Comparison of ENCODE assay signal across 8 cellular contexts in the genomic region with DNA sequence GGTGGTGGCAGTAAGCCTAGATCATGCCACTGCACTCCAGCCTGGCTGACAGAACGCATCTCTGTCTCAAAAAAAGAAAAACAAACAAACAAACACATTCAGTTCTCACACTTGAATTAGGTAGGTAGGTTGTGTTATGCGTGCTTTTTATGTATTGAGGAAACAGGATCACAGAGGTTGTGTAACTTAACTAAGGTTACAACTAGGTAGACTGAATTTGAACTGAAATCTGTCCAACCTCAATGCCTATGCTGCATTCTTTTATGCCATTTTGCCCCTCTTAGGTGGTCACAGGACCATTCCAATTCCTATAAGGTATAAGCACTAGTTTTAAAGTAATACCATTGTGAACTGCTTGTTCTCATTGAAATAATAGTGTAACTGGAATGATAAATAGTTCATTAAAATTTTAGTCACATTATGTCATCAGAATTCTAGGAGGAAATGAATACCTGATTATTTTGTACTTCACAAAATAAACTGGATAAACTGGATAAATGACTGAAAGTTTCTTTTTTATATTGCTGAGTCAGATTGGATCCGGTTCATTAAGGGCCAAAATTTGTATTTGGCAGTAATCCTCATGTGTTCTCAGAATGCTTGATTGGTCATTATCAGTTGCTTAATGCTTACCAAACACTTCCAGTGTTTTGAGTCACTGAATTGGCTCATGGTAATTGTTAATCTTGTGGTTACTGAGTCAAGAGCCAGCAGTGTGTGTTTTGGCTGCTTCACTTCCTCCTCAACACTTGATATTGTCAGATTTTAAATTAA. TPM values are rescaled to one million over a fixed set of nuclear protein-coding genes. Genes with fewer than 3 reads are reported as not detected.
DNase-seq lines count a peak whose midpoint lies in the region; ATAC-seq and TF ChIP-seq lines count a peak whose summit lies in the region.

No MANE protein-coding gene starts in this region.

- peak overlapping the region; percentile 33 for H3K4me3 Mint-ChIP-seq in activated naive CD4-positive, alpha-beta T cell treated with anti-CD3 and anti-CD28 coated beads, Interleukin-2, amount 50 U/mL, for 24 hours
- H3K4me3 Mint-ChIP-seq in activated naive CD4-positive, alpha-beta T cell treated with anti-CD3 and anti-CD28 coated beads, Interleukin-2, amount 10 ng/mL, durations not matched to agents 7 days and 5 days = no peak overlapping the region

- no peak for DNase-seq in activated naive CD4-positive, alpha-beta T cell treated with anti-CD3 and anti-CD28 coated beads, Interleukin-2, amount 10 ng/mL, durations not matched to agents 7 days and 5 days
- DNase-seq in PC-9 = peak; percentile 25 to 96
- DNase-seq in coronary artery (ENCODE audit: low spot score) = no peak
- DNase-seq in medulla oblongata (ENCODE audit: extremely low spot score) = peak; percentile 48
- peak in 1 of 2 donors; percentile 54 for DNase-seq in aorta

- H3K36me3 Mint-ChIP-seq in activated naive CD4-positive, alpha-beta T cell treated with anti-CD3 and anti-CD28 coated beads, Interleukin-2, amount 50 U/mL, for 24 hours = peaks cover 2% of the 10 kb centered on the region
- H3K36me3 Mint-ChIP-seq in activated naive CD4-positive, alpha-beta T cell treated with anti-CD3 and anti-CD28 coated beads, Interleukin-2, amount 10 ng/mL, durations not matched to agents 7 days and 5 days = peaks cover 14% of the 10 kb centered on the region

- peaks cover 79% of the 10 kb centered on the region for H3K79me2 ChIP-seq in PC-9 (ENCODE audit: low read depth)

- H3K4me3 ChIP-seq in PC-9 (peak overlapping the region; percentile 17; the same call in 1 of the 2 replicates), coronary artery (no peak overlapping the region), aorta (ENCODE audit: low read length in 2 of 2) (no peak overlapping the region)

- H3K27me3 ChIP-seq in PC-9 (ENCODE audit: insufficient read depth, low read depth) = no peaks in the 10 kb centered on the region
- H3K27me3 ChIP-seq in aorta (ENCODE audit: control insufficient read depth in 1 of 2, insufficient read depth in 2 of 2, low read length in 1 of 2) = no peaks in the 10 kb centered on the region

- POLR2A ChIA-PET in PC-9 (lab: Charles Lee; ENCODE audit: unreplicated experiment) = interaction anchor here (0.6 kb wide), 1 partner anchor 9 kb away, joined by 4 read pairs; no protein-coding TSS in a partner anchor

- no peak overlapping the region for H2AFZ ChIP-seq in PC-9

- peaks cover 32% of the 10 kb centered on the region for H3K4me1 ChIP-seq in PC-9 (replicated peaks; ENCODE audit: insufficient read depth)
- no peaks in the 10 kb centered on the region for H3K4me1 ChIP-seq in aorta (ENCODE audit: control insufficient read depth in 1 of 2, insufficient read depth in 2 of 2, low read length in 2 of 2)

- 44 to 45% methylated on average over 3 of the region's 3 CpGs for WGBS in aorta, 2 donors

- H3K4me1 Mint-ChIP-seq in activated naive CD4-positive, alpha-beta T cell treated with anti-CD3 and anti-CD28 coated beads, Interleukin-2, amount 50 U/mL, for 24 hours = peaks cover 57% of the 10 kb centered on the region
- peaks cover 22% of the 10 kb centered on the region for H3K4me1 Mint-ChIP-seq in activated naive CD4-positive, alpha-beta T cell treated with anti-CD3 and anti-CD28 coated beads, Interleukin-2, amount 10 ng/mL, durations not matched to agents 7 days and 5 days

- ATAC-seq in HG03135 (IDR thresholded peaks at IDR 0.05; ENCODE audit: unreplicated experiment) (peak; percentile 92), aorta (ENCODE audit: low FRiP score) (peak; percentile 93), GM19324 (IDR thresholded peaks at IDR 0.05; ENCODE audit: low FRiP score, unreplicated experiment) (no peak)

- H3K27ac ChIP-seq in PC-9 (peak overlapping the region; percentile 99), coronary artery (peak overlapping the region; percentile 27 to 62), aorta (ENCODE audit: low read depth in 1 of 2, low read length in 2 of 2) (no peak overlapping the region)

- CTCF ChIA-PET in activated naive CD4-positive, alpha-beta T cell treated with anti-CD3 and anti-CD28 coated beads, Interleukin-2, amount 10 ng/mL, durations not matched to agents 7 days and 5 days (lab: Charles Lee) = interaction anchor here (0.6 to 0.7 kb wide), 2 partner anchors 98 to 139 kb away, joined by 3 to 5 read pairs; no protein-coding TSS in a partner anchor
- CTCF ChIA-PET in PC-9 (lab: Charles Lee) = no interaction called here

- no peak overlapping the region for H3K27ac Mint-ChIP-seq in activated naive CD4-positive, alpha-beta T cell treated with anti-CD3 and anti-CD28 coated beads, Interleukin-2, amount 50 U/mL, for 24 hours
- no peak overlapping the region for H3K27ac Mint-ChIP-seq in activated naive CD4-positive, alpha-beta T cell treated with anti-CD3 and anti-CD28 coated beads, Interleukin-2, amount 10 ng/mL, durations not matched to agents 7 days and 5 days

- H3K36me3 ChIP-seq in PC-9 (ENCODE audit: low read depth) = no peaks in the 10 kb centered on the region
- H3K36me3 ChIP-seq in aorta (ENCODE audit: control insufficient read depth in 1 of 2, insufficient read depth in 2 of 2, low read length in 1 of 2) = no peaks in the 10 kb centered on the region

- no peaks in the 10 kb centered on the region for H3K9me3 ChIP-seq in PC-9 (ENCODE audit: insufficient read depth, low read depth)
- H3K9me3 ChIP-seq in aorta (ENCODE audit: control insufficient read depth, low read length) = no peaks in the 10 kb centered on the region

- peaks cover 4% of the 10 kb centered on the region; the same call in 1 of the 2 replicates for H4K20me1 ChIP-seq in PC-9 (ENCODE audit: insufficient read depth)

- intact Hi-C loops in PC-9 (cut with micrococcal nuclease; ENCODE audit: unreplicated experiment) (loop anchor here (1.0 kb wide), 2 partner anchors 47 to 60 kb away; a partner anchor contains a TSS), aorta (cut with DNase I) (no loop called here)

- peak overlapping the region; percentile 75 for H3K4me2 ChIP-seq in PC-9

- H3K27me3 Mint-ChIP-seq in activated naive CD4-positive, alpha-beta T cell treated with anti-CD3 and anti-CD28 coated beads, Interleukin-2, amount 50 U/mL, for 24 hours = no peaks in the 10 kb centered on the region
- H3K27me3 Mint-ChIP-seq in activated naive CD4-positive, alpha-beta T cell treated with anti-CD3 and anti-CD28 coated beads, Interleukin-2, amount 10 ng/mL, durations not matched to agents 7 days and 5 days = no peaks in the 10 kb centered on the region

- H3K9me2 ChIP-seq in PC-9 (ENCODE audit: insufficient read depth) = no peaks in the 10 kb centered on the region

- no TSS peak for BruUV-seq in PC-9 (replicated peaks; lab: Mats Ljungman, UMichigan)

- H3F3A ChIP-seq in PC-9 (ENCODE audit: insufficient read depth, low read depth) = peaks cover 32% of the 10 kb centered on the region

- TF ChIP-seq CTCF in PC-9 (conservative IDR thresholded peaks at IDR 0.05) = no peak
- no peak for TF ChIP-seq CTCF in coronary artery (IDR thresholded peaks at IDR 0.05)

- H3K9me3 Mint-ChIP-seq in activated naive CD4-positive, alpha-beta T cell treated with anti-CD3 and anti-CD28 coated beads, Interleukin-2, amount 50 U/mL, for 24 hours = no peaks in the 10 kb centered on the region
- H3K9me3 Mint-ChIP-seq in activated naive CD4-positive, alpha-beta T cell treated with anti-CD3 and anti-CD28 coated beads, Interleukin-2, amount 10 ng/mL, durations not matched to agents 7 days and 5 days = no peaks in the 10 kb centered on the region

RNA-seq across cellular contexts. Expression of a gene that starts 7.1 kb away (rescaled TPM):
- 23.7 and 33.8 TPM in 2 replicates for total RNA-seq in PC-9 (2021)
- total RNA-seq in aorta = 10 to 100 TPM; 39.3 to 41.9 TPM
- 10 to 100 TPM; 29.2 to 29.4 TPM for polyA plus RNA-seq in aorta

RNA-seq across cellular contexts. Expression of a gene that starts 59.5 kb away (rescaled TPM):
- total RNA-seq in PC-9 (2021) = 18.1 and 23.4 TPM in 2 replicates
- total RNA-seq in aorta = 10 to 100 TPM; 20.6 to 35.2 TPM
- polyA plus RNA-seq in aorta = 10 to 100 TPM; 10.2 to 14.5 TPM

Comparison
In these comparisons a context has a peak if more than half of its experiments do, and no peak if none do; other contexts are left out.
1. DNase-seq: peak in PC-9 (2 of 2) and medulla oblongata (single experiment); none in activated naive CD4-positive, alpha-beta T cell treated with anti-CD3 and anti-CD28 coated beads, Interleukin-2, amount 10 ng/mL, durations not matched to agents 7 days and 5 days (single experiment) and coronary artery (single experiment).
2. H3K27ac ChIP-seq: peak in PC-9 (single experiment) and coronary artery (2 of 2); none in aorta (0 of 2).